In genomic region chr20:18694071-18694470, GRCh38 we compare ENCODE assay signal across 16 cellular contexts.
"Had no signal": no experiment of that assay in that cellular context is flagged by ENCODE, and none has a peak within 500 bp of the region (broad histone marks: within the 10 kb centered on the region; RNA-seq: fewer than 3 reads in every experiment).

No MANE protein-coding gene starts in this region.

- DNase-seq: activated CD4-positive, CD25-positive, alpha-beta regulatory T cell treated with anti-CD3 and anti-CD28 coated beads, Interleukin-2, amount 50 U/mL, for 72 hours; activated gamma-delta T cell; activated T-cell treated with anti-CD3 and anti-CD28 coated beads, Interleukin-2, amount 50 U/mL, for 72 hours; dermis blood vessel endothelial cell; effector memory CD8-positive, alpha-beta T cell; left cardiac atrium; mesenchymal stem cell; mucosa of descending colon; naive B cell; right cardiac atrium; stimulated activated CD4-positive, alpha-beta T cell treated with anti-CD3 and anti-CD28 coated beads, Interleukin-2, amount 100 ng/mL, for 24 hours; T-helper 2 cell; trophoblast cell had no signal

- H3K36me3 Mint-ChIP-seq: naive B cell had no signal

- H3K4me1 Mint-ChIP-seq: naive B cell, neural progenitor cell had no signal

- H3K9me3 Mint-ChIP-seq: activated naive CD4-positive, alpha-beta T cell treated with anti-CD3 and anti-CD28 coated beads, Interleukin-2, amount 50 U/mL, for 24 hours; activated T-cell treated with anti-CD3 and anti-CD28 coated beads, Interleukin-2, amount 50 U/mL, for 72 hours; effector memory CD8-positive, alpha-beta T cell; neural progenitor cell; stimulated activated naive CD8-positive, alpha-beta T cell treated with anti-CD3 and anti-CD28 coated beads, Interleukin-15, Interleukin-2, amounts not matched to agents 100 ng/mL and 50 ng/mL, for 24 hours had no signal

- ATAC-seq: activated T-cell treated with anti-CD3 and anti-CD28 coated beads, Interleukin-2, amount 50 U/mL, for 72 hours; effector memory CD8-positive, alpha-beta T cell; left cardiac atrium; mucosa of descending colon; right cardiac atrium had no signal

- H3K27me3 Mint-ChIP-seq: activated naive CD4-positive, alpha-beta T cell treated with anti-CD3 and anti-CD28 coated beads, Interleukin-2, amount 50 U/mL, for 24 hours; effector memory CD8-positive, alpha-beta T cell; naive B cell; stimulated activated naive CD8-positive, alpha-beta T cell treated with anti-CD3 and anti-CD28 coated beads, Interleukin-15, Interleukin-2, amounts not matched to agents 100 ng/mL and 50 ng/mL, for 24 hours had no signal

- H3K27ac Mint-ChIP-seq: activated naive CD4-positive, alpha-beta T cell treated with anti-CD3 and anti-CD28 coated beads, Interleukin-2, amount 50 U/mL, for 24 hours; activated T-cell treated with anti-CD3 and anti-CD28 coated beads, Interleukin-2, amount 50 U/mL, for 72 hours; effector memory CD8-positive, alpha-beta T cell; naive B cell; neural progenitor cell; stimulated activated naive CD8-positive, alpha-beta T cell treated with anti-CD3 and anti-CD28 coated beads, Interleukin-15, Interleukin-2, amounts not matched to agents 100 ng/mL and 50 ng/mL, for 24 hours had no signal

- H3K4me3 Mint-ChIP-seq: activated naive CD4-positive, alpha-beta T cell treated with anti-CD3 and anti-CD28 coated beads, Interleukin-2, amount 50 U/mL, for 24 hours; activated T-cell treated with anti-CD3 and anti-CD28 coated beads, Interleukin-2, amount 50 U/mL, for 72 hours; effector memory CD8-positive, alpha-beta T cell; naive B cell; neural progenitor cell; stimulated activated naive CD8-positive, alpha-beta T cell treated with anti-CD3 and anti-CD28 coated beads, Interleukin-15, Interleukin-2, amounts not matched to agents 100 ng/mL and 50 ng/mL, for 24 hours had no signal
